ENCODE assay signal across 2 cellular contexts in the genomic region with DNA sequence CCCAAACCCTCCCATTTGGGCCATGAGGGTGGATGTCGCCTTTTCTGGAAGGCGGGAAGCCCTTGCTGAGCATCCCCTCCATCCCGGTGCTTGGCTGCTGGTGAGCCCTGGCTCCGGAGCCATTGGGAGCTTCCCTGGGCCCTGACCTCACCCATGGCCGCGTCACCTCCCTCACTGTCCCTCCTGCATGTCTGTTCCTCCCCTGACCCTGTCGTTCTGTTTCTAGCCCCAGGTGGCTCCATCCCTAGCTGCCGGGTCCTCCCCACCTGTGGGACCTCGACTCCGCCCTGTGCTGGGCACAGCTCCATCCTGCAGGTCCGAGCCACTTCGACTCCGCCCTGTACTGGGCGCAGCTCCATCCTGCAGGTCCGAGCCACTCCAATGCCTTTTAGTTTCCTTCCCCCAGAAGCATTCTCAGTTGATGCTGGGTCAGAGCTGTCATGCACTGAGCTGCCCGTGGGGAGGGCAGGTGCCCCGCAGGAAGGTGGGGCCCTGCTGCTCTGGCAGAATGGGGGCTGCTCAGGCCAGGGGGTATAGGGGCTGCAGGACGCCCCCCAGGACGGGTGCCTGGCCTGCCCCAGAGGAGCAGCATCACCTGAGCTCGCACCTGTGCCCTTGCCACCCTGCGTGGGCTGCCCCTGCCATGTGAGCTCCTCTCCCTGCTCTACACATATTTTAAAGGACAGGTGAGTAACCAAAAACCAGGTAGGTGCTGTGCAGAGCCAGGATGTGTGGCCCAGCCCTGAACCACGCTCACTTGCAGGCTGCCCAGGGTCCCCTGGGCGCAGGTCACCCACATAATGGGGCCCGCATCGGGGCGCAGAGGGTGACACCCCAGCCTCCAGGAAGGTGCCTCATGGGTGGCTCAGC.
TF ChIP-seq lines count a peak whose summit lies in the region.

No MANE protein-coding gene starts in this region.

TF ChIP-seq in A549, 52 proteins besides CTCF, POLR2A, EP300 and RAD21:
- TF ChIP-seq RARB (CRISPR knock-in tag; IDR thresholded peaks at IDR 0.05) (no peak), NFE2L2 (conservative IDR thresholded peaks at IDR 0.05; ENCODE audit: low read length) (no peak), CBX8 (IDR thresholded peaks at IDR 0.05) (no peak), HOXA7 (CRISPR knock-in tag; IDR thresholded peaks at IDR 0.05) (no peak), RCOR1 (IDR thresholded peaks at IDR 0.05; ENCODE audit: low read depth, low read length) (no peak), EHMT2 (IDR thresholded peaks at IDR 0.05; ENCODE audit: low read depth) (no peak), KDM5A (IDR thresholded peaks at IDR 0.05) (no peak), RNF2 (IDR thresholded peaks at IDR 0.05; ENCODE audit: borderline replicate concordance, low read depth) (no peak), BHLHE40 (IDR thresholded peaks at IDR 0.05; ENCODE audit: low read depth, low read length) (no peak), JUNB (IDR thresholded peaks at IDR 0.05) (no peak), GATA3 (IDR thresholded peaks at IDR 0.05; ENCODE audit: borderline replicate concordance) (no peak), ESRRA (IDR thresholded peaks at IDR 0.05; ENCODE audit: borderline replicate concordance, low read length) (no peak), MAFK (IDR thresholded peaks at IDR 0.05; ENCODE audit: partially characterized antibody) (no peak), POLR2AphosphoS2 (conservative IDR thresholded peaks at IDR 0.05; ENCODE audit: low read length) (no peak)
- TF ChIP-seq, protein P1, sequence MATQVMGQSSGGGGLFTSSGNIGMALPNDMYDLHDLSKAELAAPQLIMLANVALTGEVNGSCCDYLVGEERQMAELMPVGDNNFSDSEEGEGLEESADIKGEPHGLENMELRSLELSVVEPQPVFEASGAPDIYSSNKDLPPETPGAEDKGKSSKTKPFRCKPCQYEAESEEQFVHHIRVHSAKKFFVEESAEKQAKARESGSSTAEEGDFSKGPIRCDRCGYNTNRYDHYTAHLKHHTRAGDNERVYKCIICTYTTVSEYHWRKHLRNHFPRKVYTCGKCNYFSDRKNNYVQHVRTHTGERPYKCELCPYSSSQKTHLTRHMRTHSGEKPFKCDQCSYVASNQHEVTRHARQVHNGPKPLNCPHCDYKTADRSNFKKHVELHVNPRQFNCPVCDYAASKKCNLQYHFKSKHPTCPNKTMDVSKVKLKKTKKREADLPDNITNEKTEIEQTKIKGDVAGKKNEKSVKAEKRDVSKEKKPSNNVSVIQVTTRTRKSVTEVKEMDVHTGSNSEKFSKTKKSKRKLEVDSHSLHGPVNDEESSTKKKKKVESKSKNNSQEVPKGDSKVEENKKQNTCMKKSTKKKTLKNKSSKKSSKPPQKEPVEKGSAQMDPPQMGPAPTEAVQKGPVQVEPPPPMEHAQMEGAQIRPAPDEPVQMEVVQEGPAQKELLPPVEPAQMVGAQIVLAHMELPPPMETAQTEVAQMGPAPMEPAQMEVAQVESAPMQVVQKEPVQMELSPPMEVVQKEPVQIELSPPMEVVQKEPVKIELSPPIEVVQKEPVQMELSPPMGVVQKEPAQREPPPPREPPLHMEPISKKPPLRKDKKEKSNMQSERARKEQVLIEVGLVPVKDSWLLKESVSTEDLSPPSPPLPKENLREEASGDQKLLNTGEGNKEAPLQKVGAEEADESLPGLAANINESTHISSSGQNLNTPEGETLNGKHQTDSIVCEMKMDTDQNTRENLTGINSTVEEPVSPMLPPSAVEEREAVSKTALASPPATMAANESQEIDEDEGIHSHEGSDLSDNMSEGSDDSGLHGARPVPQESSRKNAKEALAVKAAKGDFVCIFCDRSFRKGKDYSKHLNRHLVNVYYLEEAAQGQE (IDR thresholded peaks at IDR 0.05) = no peak
TF ChIP-seq in A549: peak in this region for 0.

TF ChIP-seq in HepG2, 621 proteins besides CTCF, POLR2A, EP300 and RAD21:
- TF ChIP-seq NFATC3 (CRISPR knock-in tag; IDR thresholded peaks at IDR 0.05) (no peak), ATF7-NPFF (CRISPR knock-in tag; IDR thresholded peaks at IDR 0.05; ENCODE audit: low read depth) (no peak), ZFP90 (CRISPR knock-in tag; IDR thresholded peaks at IDR 0.05; ENCODE audit: borderline replicate concordance) (no peak), ZEB1 (IDR thresholded peaks at IDR 0.05; ENCODE audit: insufficient replicate concordance, low read depth) (no peak), ZMYM2 (CRISPR knock-in tag; IDR thresholded peaks at IDR 0.05) (no peak), ZNF513 (CRISPR knock-in tag; conservative IDR thresholded peaks at IDR 0.05) (no peak), ZNF207 (IDR thresholded peaks at IDR 0.05; ENCODE audit: borderline replicate concordance) (no peak), ZSCAN12 (CRISPR knock-in tag; IDR thresholded peaks at IDR 0.05) (no peak), ZNF33B (CRISPR knock-in tag; IDR thresholded peaks at IDR 0.05) (no peak)
- TF ChIP-seq, protein P2, sequence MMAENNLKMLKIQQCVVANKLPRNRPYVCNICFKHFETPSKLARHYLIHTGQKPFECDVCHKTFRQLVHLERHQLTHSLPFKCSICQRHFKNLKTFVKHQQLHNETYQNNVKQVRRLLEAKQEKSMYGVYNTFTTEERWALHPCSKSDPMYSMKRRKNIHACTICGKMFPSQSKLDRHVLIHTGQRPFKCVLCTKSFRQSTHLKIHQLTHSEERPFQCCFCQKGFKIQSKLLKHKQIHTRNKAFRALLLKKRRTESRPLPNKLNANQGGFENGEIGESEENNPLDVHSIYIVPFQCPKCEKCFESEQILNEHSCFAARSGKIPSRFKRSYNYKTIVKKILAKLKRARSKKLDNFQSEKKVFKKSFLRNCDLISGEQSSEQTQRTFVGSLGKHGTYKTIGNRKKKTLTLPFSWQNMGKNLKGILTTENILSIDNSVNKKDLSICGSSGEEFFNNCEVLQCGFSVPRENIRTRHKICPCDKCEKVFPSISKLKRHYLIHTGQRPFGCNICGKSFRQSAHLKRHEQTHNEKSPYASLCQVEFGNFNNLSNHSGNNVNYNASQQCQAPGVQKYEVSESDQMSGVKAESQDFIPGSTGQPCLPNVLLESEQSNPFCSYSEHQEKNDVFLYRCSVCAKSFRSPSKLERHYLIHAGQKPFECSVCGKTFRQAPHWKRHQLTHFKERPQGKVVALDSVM (CRISPR knock-in tag; IDR thresholded peaks at IDR 0.05) = no peak
